Comparison of ENCODE assay signal across 19 cellular contexts in the genomic region with DNA sequence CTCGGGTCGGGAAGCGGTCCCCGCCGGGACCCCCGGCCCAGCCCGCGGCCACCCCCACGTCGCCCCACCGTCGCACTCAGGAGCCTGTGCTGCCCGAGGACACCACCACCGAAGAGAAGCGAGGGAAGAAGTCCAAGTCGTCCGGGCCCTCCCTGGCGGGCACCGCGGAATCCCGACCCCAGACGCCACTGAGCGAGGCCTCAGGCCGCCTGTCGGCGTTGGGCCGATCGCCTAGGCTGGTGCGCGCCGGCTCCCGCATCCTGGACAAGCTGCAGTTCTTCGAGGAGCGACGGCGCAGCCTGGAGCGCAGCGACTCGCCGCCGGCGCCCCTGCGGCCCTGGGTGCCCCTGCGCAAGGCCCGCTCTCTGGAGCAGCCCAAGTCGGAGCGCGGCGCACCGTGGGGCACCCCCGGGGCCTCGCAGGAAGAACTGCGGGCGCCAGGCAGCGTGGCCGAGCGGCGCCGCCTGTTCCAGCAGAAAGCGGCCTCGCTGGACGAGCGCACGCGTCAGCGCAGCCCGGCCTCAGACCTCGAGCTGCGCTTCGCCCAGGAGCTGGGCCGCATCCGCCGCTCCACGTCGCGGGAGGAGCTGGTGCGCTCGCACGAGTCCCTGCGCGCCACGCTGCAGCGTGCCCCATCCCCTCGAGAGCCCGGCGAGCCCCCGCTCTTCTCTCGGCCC. TPM values are rescaled to one million over a fixed set of nuclear protein-coding genes. Genes with fewer than 3 reads are reported as not detected.
DNase-seq lines count a peak whose midpoint lies in the region; ATAC-seq and TF ChIP-seq lines count a peak whose summit lies in the region.
"Had no signal": no experiment of that assay in that cellular context is flagged by ENCODE, and none has a peak within 500 bp of the region (broad histone marks: within the 10 kb centered on the region; RNA-seq: fewer than 3 reads in every experiment).

No MANE protein-coding gene starts in this region.

- no peaks in the 10 kb centered on the region for H3K36me3 Mint-ChIP-seq in activated CD4-positive, alpha-beta T cell treated with anti-CD3 and anti-CD28 coated beads for 36 hours (ENCODE audit: low read depth)
- H3K36me3 Mint-ChIP-seq in activated CD4-positive, alpha-beta T cell treated with anti-CD3 and anti-CD28 coated beads, Interleukin-2, amount 10 ng/mL, durations not matched to agents 24 days and 14 days (ENCODE audit: low read depth), result no peaks in the 10 kb centered on the region
- H3K36me3 Mint-ChIP-seq in activated naive CD8-positive, alpha-beta T cell treated with anti-CD3 and anti-CD28 coated beads, Interleukin-2, amount 10 ng/mL, durations not matched to agents 7 days and 5 days, result no peaks in the 10 kb centered on the region
- peaks cover 43% of the 10 kb centered on the region for H3K36me3 Mint-ChIP-seq in HFFc6 (ENCODE audit: low read depth)
- H3K36me3 Mint-ChIP-seq: CD4-positive, alpha-beta memory T cell had no signal

- peak; percentile 27 for DNase-seq in activated CD4-positive, alpha-beta T cell treated with anti-CD3 and anti-CD28 coated beads for 36 hours
- DNase-seq in activated CD4-positive, alpha-beta T cell treated with anti-CD3 and anti-CD28 coated beads, Interleukin-2, amount 10 ng/mL, durations not matched to agents 24 days and 14 days, result no peak
- peak; percentile 63 for DNase-seq in activated naive CD8-positive, alpha-beta T cell treated with anti-CD3 and anti-CD28 coated beads, Interleukin-2, amount 10 ng/mL, durations not matched to agents 7 days and 5 days
- DNase-seq in iPS-NIHi7 (ENCODE audit: extremely low spot score) (peak; percentile 34), HFFc6 (no peak), kidney tubule cell (ENCODE audit: low spot score) (no peak), NCI-H2081 treated with DMSO at 0.1 percent for 48 hours (lab: John Stamatoyannopoulos, UW) (no peak)
- DNase-seq in stimulated activated naive CD8-positive, alpha-beta T cell treated with anti-CD3 and anti-CD28 coated beads, Interleukin-15, amount 100 ng/mL, for 72 hours, result peak; percentile 40 to 58
- DNase-seq: activated CD4-positive, alpha-beta T cell treated with anti-CD3 and anti-CD28 coated beads, Interleukin-2, amount 50 U/mL, for 1 hour; activated effector memory CD4-positive, alpha-beta T cell treated with Interleukin-2 at 50 U/mL for 16 hours; CD4-positive, alpha-beta memory T cell; EL; foreskin fibroblast; NCI-H1930; NCI-H69 had no signal

- intact Hi-C loops in activated CD4-positive, alpha-beta T cell treated with anti-CD3 and anti-CD28 coated beads for 36 hours (cut with DNase I, micrococcal nuclease), result no loop called here
- intact Hi-C loops in activated CD4-positive, alpha-beta T cell treated with anti-CD3 and anti-CD28 coated beads, Interleukin-2, amount 10 ng/mL, durations not matched to agents 24 days and 14 days (cut with micrococcal nuclease), result no loop called here

- no peak overlapping the region for H3K4me3 Mint-ChIP-seq in activated CD4-positive, alpha-beta T cell treated with anti-CD3 and anti-CD28 coated beads for 36 hours
- H3K4me3 Mint-ChIP-seq in activated CD4-positive, alpha-beta T cell treated with anti-CD3 and anti-CD28 coated beads, Interleukin-2, amount 10 ng/mL, durations not matched to agents 24 days and 14 days, result no peak overlapping the region
- H3K4me3 Mint-ChIP-seq in activated naive CD8-positive, alpha-beta T cell treated with anti-CD3 and anti-CD28 coated beads, Interleukin-2, amount 10 ng/mL, durations not matched to agents 7 days and 5 days, result peak overlapping the region; percentile 19
- H3K4me3 Mint-ChIP-seq in stimulated activated naive CD8-positive, alpha-beta T cell treated with anti-CD3 and anti-CD28 coated beads, Interleukin-15, amount 100 ng/mL, for 72 hours, result peak overlapping the region; percentile 70 to 83
- H3K4me3 Mint-ChIP-seq in HFFc6, result no peak overlapping the region
- H3K4me3 Mint-ChIP-seq: brain; CD4-positive, alpha-beta memory T cell; T-helper 1 cell treated with Interleukin-12 subunit alpha and Interleukin-12 subunit beta and Interleukin-4 antibody, amounts not matched to agents 30 μg/mL and 1 μg/mL, for 36 hours had no signal

- CTCF ChIA-PET in activated CD4-positive, alpha-beta T cell treated with anti-CD3 and anti-CD28 coated beads for 36 hours (lab: Charles Lee), result interaction anchor here (0.7 kb wide), 2 partner anchors 10 to 149 kb away, joined by 3 to 4 read pairs; no protein-coding TSS in a partner anchor

- peak; percentile 51 for ATAC-seq in activated CD4-positive, alpha-beta T cell treated with anti-CD3 and anti-CD28 coated beads for 36 hours
- ATAC-seq in activated naive CD8-positive, alpha-beta T cell treated with anti-CD3 and anti-CD28 coated beads, Interleukin-2, amount 10 ng/mL, durations not matched to agents 7 days and 5 days (ENCODE audit: low read depth), result peak; percentile 31
- peak; percentile 45 for ATAC-seq in stimulated activated naive CD8-positive, alpha-beta T cell treated with anti-CD3 and anti-CD28 coated beads, Interleukin-15, amount 100 ng/mL, for 72 hours

- no peak for TF ChIP-seq CTCF in HFFc6 (IDR thresholded peaks at IDR 0.05)

- H3K27me3 Mint-ChIP-seq in activated CD4-positive, alpha-beta T cell treated with anti-CD3 and anti-CD28 coated beads for 36 hours, result peaks cover 11% of the 10 kb centered on the region
- H3K27me3 Mint-ChIP-seq in activated CD4-positive, alpha-beta T cell treated with anti-CD3 and anti-CD28 coated beads, Interleukin-2, amount 10 ng/mL, durations not matched to agents 24 days and 14 days, result peaks cover 34% of the 10 kb centered on the region
- peaks cover 14% of the 10 kb centered on the region for H3K27me3 Mint-ChIP-seq in activated naive CD8-positive, alpha-beta T cell treated with anti-CD3 and anti-CD28 coated beads, Interleukin-2, amount 10 ng/mL, durations not matched to agents 7 days and 5 days
- peaks cover 20% of the 10 kb centered on the region for H3K27me3 Mint-ChIP-seq in stimulated activated naive CD8-positive, alpha-beta T cell treated with anti-CD3 and anti-CD28 coated beads, Interleukin-15, amount 100 ng/mL, for 72 hours
- peaks cover 1% of the 10 kb centered on the region for H3K27me3 Mint-ChIP-seq in HFFc6 (ENCODE audit: insufficient read depth)

- no peak overlapping the region for H3K27ac Mint-ChIP-seq in activated CD4-positive, alpha-beta T cell treated with anti-CD3 and anti-CD28 coated beads for 36 hours
- H3K27ac Mint-ChIP-seq in activated CD4-positive, alpha-beta T cell treated with anti-CD3 and anti-CD28 coated beads, Interleukin-2, amount 10 ng/mL, durations not matched to agents 24 days and 14 days, result no peak overlapping the region
- no peak overlapping the region for H3K27ac Mint-ChIP-seq in activated naive CD8-positive, alpha-beta T cell treated with anti-CD3 and anti-CD28 coated beads, Interleukin-2, amount 10 ng/mL, durations not matched to agents 7 days and 5 days
- peak overlapping the region; percentile 67 to 78 for H3K27ac Mint-ChIP-seq in stimulated activated naive CD8-positive, alpha-beta T cell treated with anti-CD3 and anti-CD28 coated beads, Interleukin-15, amount 100 ng/mL, for 72 hours
- no peak overlapping the region for H3K27ac Mint-ChIP-seq in HFFc6
- H3K27ac Mint-ChIP-seq: progenitor cell of endocrine pancreas; T-helper 1 cell treated with Interleukin-12 subunit alpha and Interleukin-12 subunit beta and Interleukin-4 antibody, amounts not matched to agents 30 μg/mL and 1 μg/mL, for 36 hours had no signal

- H3K9me3 Mint-ChIP-seq in activated CD4-positive, alpha-beta T cell treated with anti-CD3 and anti-CD28 coated beads for 36 hours (ENCODE audit: low read depth), result no peaks in the 10 kb centered on the region
- H3K9me3 Mint-ChIP-seq in activated CD4-positive, alpha-beta T cell treated with anti-CD3 and anti-CD28 coated beads, Interleukin-2, amount 10 ng/mL, durations not matched to agents 24 days and 14 days, result no peaks in the 10 kb centered on the region
- no peaks in the 10 kb centered on the region for H3K9me3 Mint-ChIP-seq in activated naive CD8-positive, alpha-beta T cell treated with anti-CD3 and anti-CD28 coated beads, Interleukin-2, amount 10 ng/mL, durations not matched to agents 7 days and 5 days
- no peaks in the 10 kb centered on the region for H3K9me3 Mint-ChIP-seq in stimulated activated naive CD8-positive, alpha-beta T cell treated with anti-CD3 and anti-CD28 coated beads, Interleukin-15, amount 100 ng/mL, for 72 hours
- H3K9me3 Mint-ChIP-seq in HFFc6, result no peaks in the 10 kb centered on the region
- H3K9me3 Mint-ChIP-seq: brain; CD4-positive, alpha-beta memory T cell; T-helper 1 cell treated with Interleukin-12 subunit alpha and Interleukin-12 subunit beta and Interleukin-4 antibody, amounts not matched to agents 30 μg/mL and 1 μg/mL, for 36 hours had no signal

- POLR2A ChIA-PET in activated CD4-positive, alpha-beta T cell treated with anti-CD3 and anti-CD28 coated beads for 36 hours (lab: Charles Lee), result no interaction called here
- POLR2A ChIA-PET in activated naive CD8-positive, alpha-beta T cell treated with anti-CD3 and anti-CD28 coated beads, Interleukin-2, amount 10 ng/mL, durations not matched to agents 7 days and 5 days (lab: Charles Lee), result interaction anchor here (0.9 kb wide), 1 partner anchor 13 kb away, joined by 3 read pairs; no protein-coding TSS in a partner anchor

- no peaks in the 10 kb centered on the region for H3K4me1 Mint-ChIP-seq in activated CD4-positive, alpha-beta T cell treated with anti-CD3 and anti-CD28 coated beads for 36 hours
- no peaks in the 10 kb centered on the region for H3K4me1 Mint-ChIP-seq in activated CD4-positive, alpha-beta T cell treated with anti-CD3 and anti-CD28 coated beads, Interleukin-2, amount 10 ng/mL, durations not matched to agents 24 days and 14 days
- peaks cover 28% of the 10 kb centered on the region for H3K4me1 Mint-ChIP-seq in activated naive CD8-positive, alpha-beta T cell treated with anti-CD3 and anti-CD28 coated beads, Interleukin-2, amount 10 ng/mL, durations not matched to agents 7 days and 5 days
- peaks cover 61% of the 10 kb centered on the region for H3K4me1 Mint-ChIP-seq in stimulated activated naive CD8-positive, alpha-beta T cell treated with anti-CD3 and anti-CD28 coated beads, Interleukin-15, amount 100 ng/mL, for 72 hours
- peaks cover 70% of the 10 kb centered on the region for H3K4me1 Mint-ChIP-seq in HFFc6 (ENCODE audit: low read depth)

RNA-seq across cellular contexts. Expression of a gene that starts 13.6 kb away (rescaled TPM):
- total RNA-seq in activated CD4-positive, alpha-beta T cell treated with anti-CD3 and anti-CD28 coated beads for 36 hours, result 1 to 10 TPM in 1 of 2 experiments, under 1 TPM in 1; 0.89 to 1.4 TPM
- total RNA-seq in activated CD4-positive, alpha-beta T cell treated with anti-CD3 and anti-CD28 coated beads, Interleukin-2, amount 10 ng/mL, durations not matched to agents 24 days and 14 days, result 0.07 TPM in 1 of 2 replicates, not detected in the other
- total RNA-seq in activated naive CD8-positive, alpha-beta T cell treated with anti-CD3 and anti-CD28 coated beads, Interleukin-2, amount 10 ng/mL, durations not matched to agents 7 days and 5 days, result 10 to 100 TPM; 18.1 to 23.6 TPM
- total RNA-seq in HFFc6 (2021; fragmentation: NEBNext Ultra II Directional; extraction: Animal tissue kit (Norgen Biotek cat#: 25700)), result 10 to 100 TPM; 80.9 to 89.5 (median 84.7) TPM

RNA-seq across cellular contexts. Expression of a gene that starts 30.1 kb away (rescaled TPM):
- not detected for total RNA-seq in activated CD4-positive, alpha-beta T cell treated with anti-CD3 and anti-CD28 coated beads for 36 hours
- total RNA-seq in activated CD4-positive, alpha-beta T cell treated with anti-CD3 and anti-CD28 coated beads, Interleukin-2, amount 10 ng/mL, durations not matched to agents 24 days and 14 days, result not detected in 2 replicates
- total RNA-seq in activated naive CD8-positive, alpha-beta T cell treated with anti-CD3 and anti-CD28 coated beads, Interleukin-2, amount 10 ng/mL, durations not matched to agents 7 days and 5 days, result not detected
- total RNA-seq in HFFc6 (2021; fragmentation: NEBNext Ultra II Directional; extraction: Animal tissue kit (Norgen Biotek cat#: 25700)), result under 1 TPM in 5 of 6 experiments, not detected in 1; 0.12 to 0.37 (median 0.19) TPM
- total RNA-seq: CD4-positive, alpha-beta memory T cell; MCF 10A; progenitor cell of endocrine pancreas had no signal

RNA-seq across cellular contexts. Expression of a gene that starts 50.5 kb away (rescaled TPM):
- 10 to 100 TPM; 35.2 to 35.5 TPM for total RNA-seq in activated CD4-positive, alpha-beta T cell treated with anti-CD3 and anti-CD28 coated beads for 36 hours
- 45.5 and 46.0 TPM in 2 replicates for total RNA-seq in activated CD4-positive, alpha-beta T cell treated with anti-CD3 and anti-CD28 coated beads, Interleukin-2, amount 10 ng/mL, durations not matched to agents 24 days and 14 days
- 10 to 100 TPM; 31.3 to 32.6 TPM for total RNA-seq in activated naive CD8-positive, alpha-beta T cell treated with anti-CD3 and anti-CD28 coated beads, Interleukin-2, amount 10 ng/mL, durations not matched to agents 7 days and 5 days
- total RNA-seq in HFFc6 (2021; fragmentation: NEBNext Ultra II Directional; extraction: Animal tissue kit (Norgen Biotek cat#: 25700)), result 10 to 100 TPM; 68.9 to 85.3 (median 74.1) TPM

Comparison
In these comparisons a context has a peak if more than half of its experiments do, and no peak if none do; other contexts are left out.
1. DNase-seq: peak in activated CD4-positive, alpha-beta T cell treated with anti-CD3 and anti-CD28 coated beads for 36 hours (single experiment), activated naive CD8-positive, alpha-beta T cell treated with anti-CD3 and anti-CD28 coated beads, Interleukin-2, amount 10 ng/mL, durations not matched to agents 7 days and 5 days (single experiment), iPS-NIHi7 (single experiment) and stimulated activated naive CD8-positive, alpha-beta T cell treated with anti-CD3 and anti-CD28 coated beads, Interleukin-15, amount 100 ng/mL, for 72 hours (2 of 2); none in activated CD4-positive, alpha-beta T cell treated with anti-CD3 and anti-CD28 coated beads, Interleukin-2, amount 10 ng/mL, durations not matched to agents 24 days and 14 days (single experiment), HFFc6 (single experiment), kidney tubule cell (single experiment) and NCI-H2081 treated with DMSO at 0.1 percent for 48 hours (single experiment).
2. H3K27ac Mint-ChIP-seq: peak in stimulated activated naive CD8-positive, alpha-beta T cell treated with anti-CD3 and anti-CD28 coated beads, Interleukin-15, amount 100 ng/mL, for 72 hours (2 of 2); none in activated CD4-positive, alpha-beta T cell treated with anti-CD3 and anti-CD28 coated beads for 36 hours (single experiment), activated CD4-positive, alpha-beta T cell treated with anti-CD3 and anti-CD28 coated beads, Interleukin-2, amount 10 ng/mL, durations not matched to agents 24 days and 14 days (single experiment), activated naive CD8-positive, alpha-beta T cell treated with anti-CD3 and anti-CD28 coated beads, Interleukin-2, amount 10 ng/mL, durations not matched to agents 7 days and 5 days (single experiment) and HFFc6 (single experiment).
3. H3K4me3 Mint-ChIP-seq: peak in activated naive CD8-positive, alpha-beta T cell treated with anti-CD3 and anti-CD28 coated beads, Interleukin-2, amount 10 ng/mL, durations not matched to agents 7 days and 5 days (single experiment) and stimulated activated naive CD8-positive, alpha-beta T cell treated with anti-CD3 and anti-CD28 coated beads, Interleukin-15, amount 100 ng/mL, for 72 hours (2 of 2); none in activated CD4-positive, alpha-beta T cell treated with anti-CD3 and anti-CD28 coated beads for 36 hours (single experiment), activated CD4-positive, alpha-beta T cell treated with anti-CD3 and anti-CD28 coated beads, Interleukin-2, amount 10 ng/mL, durations not matched to agents 24 days and 14 days (single experiment) and HFFc6 (single experiment).
4. RNA of a gene that starts 13.6 kb away (total RNA-seq): 80.9 to 89.5 TPM in HFFc6 and 18.1 to 23.6 TPM in activated naive CD8-positive, alpha-beta T cell treated with anti-CD3 and anti-CD28 coated beads, Interleukin-2, amount 10 ng/mL, durations not matched to agents 7 days and 5 days; 0.89 to 1.4 TPM in activated CD4-positive, alpha-beta T cell treated with anti-CD3 and anti-CD28 coated beads for 36 hours and 0.07 TPM in activated CD4-positive, alpha-beta T cell treated with anti-CD3 and anti-CD28 coated beads, Interleukin-2, amount 10 ng/mL, durations not matched to agents 24 days and 14 days; every median in the first group is over 4 times any median in the second.
5. Peak in every context shown above with its lines, with median percentiles within 50 percentile points of each other: ATAC-seq.